ENCODE assay signal across 8 cellular contexts in the genomic region with DNA sequence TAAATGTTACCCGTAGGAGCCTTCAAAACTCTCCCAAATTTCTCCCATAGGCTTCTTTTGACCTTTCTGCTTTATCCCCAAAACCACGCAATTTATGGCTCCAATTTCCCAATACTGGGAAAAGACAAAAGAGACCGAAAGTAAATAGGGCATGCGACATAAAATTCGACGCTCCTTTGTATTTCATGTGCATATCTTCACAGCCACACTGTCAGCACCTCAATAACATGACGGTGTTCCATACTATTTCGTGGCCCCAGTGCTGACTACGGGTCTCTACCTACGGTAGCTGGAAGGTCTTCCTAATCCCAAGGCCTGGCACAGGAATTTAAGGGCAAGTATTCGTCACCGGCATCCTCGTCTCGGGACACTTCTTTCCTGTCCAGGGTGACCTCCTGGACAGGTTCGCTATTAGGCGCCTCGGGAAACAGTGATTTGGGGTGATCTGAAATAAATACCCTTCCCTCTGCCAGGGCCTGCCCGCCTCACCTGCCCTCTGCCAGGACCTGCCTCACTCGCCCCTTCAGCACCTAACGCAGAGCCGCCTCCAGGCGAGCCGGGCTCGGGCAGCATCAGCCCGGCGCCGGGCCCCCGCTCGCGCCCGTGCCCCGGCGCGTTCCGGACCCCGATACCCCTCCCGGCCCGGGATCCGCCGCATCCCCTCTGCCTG. TPM values are rescaled to one million over a fixed set of nuclear protein-coding genes. Genes with fewer than 3 reads are reported as not detected.
DNase-seq lines count a peak whose midpoint lies in the region; ATAC-seq, FAIRE-seq and TF ChIP-seq lines count a peak whose summit lies in the region.

No MANE protein-coding gene starts in this region.

- H3K79me2 ChIP-seq in K562 (ENCODE audit: control insufficient read depth, insufficient read depth, low read length) = no peaks in the 10 kb centered on the region

- no peak for ATAC-seq in K562

- no peak for TF ChIP-seq EP300 in K562 (IDR thresholded peaks at IDR 0.05; ENCODE audit: low read length)

- no TSS peak for BruUV-seq in K562 (replicated peaks; lab: Mats Ljungman, UMichigan)

- H3K9me3 ChIP-seq in K562 (replicated peaks; ENCODE audit: control insufficient read depth, insufficient read depth, low read depth, low read length) (no peaks in the 10 kb centered on the region), spleen (no peaks in the 10 kb centered on the region)

- no peaks in the 10 kb centered on the region for H3K36me3 ChIP-seq in K562 (ENCODE audit: control insufficient read depth, insufficient read depth, low read length)
- H3K36me3 ChIP-seq in spleen = no peaks in the 10 kb centered on the region

- H3K27ac ChIP-seq in K562 (ENCODE audit: extremely low read depth, low read depth, low read length) (no peak overlapping the region), spleen (peak overlapping the region; percentile 81 to 95 (median 91))

- peak; percentile 44 for DNase-seq in H54 (ENCODE audit: insufficient read length, low spot score)
- DNase-seq in LoVo (ENCODE audit: low spot score) = peak; percentile 55
- peak; percentile 50 for DNase-seq in T-helper 22 cell (ENCODE audit: low read depth)
- DNase-seq in K562 (ENCODE audit: extremely low read depth in 1 of 4, low spot score in 3 of 4) = no peak
- DNase-seq in iPS-NIHi7 (ENCODE audit: extremely low spot score) = peak; percentile 79
- peak; percentile 93 for DNase-seq in spleen
- DNase-seq in NCI-H1048 (lab: John Stamatoyannopoulos, UW) = no peak

- no peak for TF ChIP-seq RAD21 in K562 (CRISPR knock-in tag; conservative IDR thresholded peaks at IDR 0.05 in 1 of 2, IDR thresholded peaks at IDR 0.05 in 1 of 2)

- H3K27me3 ChIP-seq in K562 (ENCODE audit: control insufficient read depth in 2 of 2, insufficient read depth in 2 of 2, low read length in 2 of 2) (peaks cover 10 to 39% of the 10 kb centered on the region in 2 experiments), spleen (replicated peaks in 1 of 7) (no peaks in the 10 kb centered on the region)

- H3K4me1 ChIP-seq in K562 (replicated peaks in 1 of 2; ENCODE audit: control insufficient read depth in 2 of 2, insufficient read depth in 2 of 2, low read length in 2 of 2) (peaks cover 0 to 13% of the 10 kb centered on the region in 2 experiments; a peak in 2 of 5 replicates), spleen (peaks cover 3 to 31% (median 20%) of the 10 kb centered on the region in 6 donors)

- no peaks in the 10 kb centered on the region for H4K20me1 ChIP-seq in K562 (replicated peaks; ENCODE audit: control insufficient read depth, insufficient read depth, low read length)

- POLR2A ChIA-PET in K562 (lab: Yijun Ruan, JAX) = interaction anchor here (1.0 kb wide), 1 partner anchor 64 kb away, joined by 4 read pairs; no protein-coding TSS in a partner anchor

- 61% methylated on average over 18 of the region's 40 CpGs for WGBS in K562 (ENCODE audit: insufficient coverage, low coverage, missing lambda C conversion rate)
- WGBS in spleen, 5 donors = 6 to 16% (median 6%) methylated on average over 15 to 40 of the region's 40 CpGs

- in situ Hi-C loops in K562 (cut with MboI) = no loop called here

- peak overlapping the region; percentile 77 for H3K4me3 ChIP-seq in GM08714 (ENCODE audit: low read length)
- peak overlapping the region; percentile 46 for H3K4me3 ChIP-seq in K562
- peak overlapping the region; percentile 72 to 95 (median 84) for H3K4me3 ChIP-seq in spleen

- H3K4me2 ChIP-seq in K562 (ENCODE audit: insufficient read depth, low read length) = peak overlapping the region; percentile 69; the same call in 1 of the 2 replicates

- no peaks in the 10 kb centered on the region for H3K9me1 ChIP-seq in K562 (ENCODE audit: control insufficient read depth, insufficient read depth, low read length)

- CTCF ChIA-PET in K562 (lab: Yijun Ruan, JAX; ENCODE audit: low intra/inter-chr PET ratio) = no interaction called here

- no peak for TF ChIP-seq CTCF in K562 (IDR thresholded peaks at IDR 0.05 in 2 of 3, conservative IDR thresholded peaks at IDR 0.05 in 1 of 3; ENCODE audit: insufficient read depth in 2 of 3, low read depth in 1 of 3, low read length in 3 of 3)
- TF ChIP-seq CTCF in spleen (IDR thresholded peaks at IDR 0.05 in 8 of 11, conservative IDR thresholded peaks at IDR 0.05 in 3 of 11) = no peak

- peak overlapping the region; percentile 95 for H2AFZ ChIP-seq in K562 (ENCODE audit: low read depth, low read length)

- no peak for FAIRE-seq in H54 (lab: Jason Lieb, UNC)
- FAIRE-seq in K562 (lab: Jason Lieb, UNC) = no peak

- peak overlapping the region in 1 of 2 experiments; percentile 90; a peak in 2 of 4 replicates for H3K9ac ChIP-seq in K562 (ENCODE audit: insufficient read depth in 1 of 2, low read depth in 2 of 2, low read length in 2 of 2)

- intact Hi-C loops in K562 (cut with micrococcal nuclease) = no loop called here
- intact Hi-C loops in spleen (cut with DNase I; ENCODE audit: low total_unique reads) = no loop called here

- TF ChIP-seq POLR2A in H54 (IDR thresholded peaks at IDR 0.05; ENCODE audit: low read depth, low read length) (no peak), K562 (conservative IDR thresholded peaks at IDR 0.05) (no peak), spleen (IDR thresholded peaks at IDR 0.05) (no peak)

TF ChIP-seq in K562, 482 proteins besides CTCF, POLR2A, EP300 and RAD21:
- TF ChIP-seq TCFL5 (CRISPR knock-in tag; conservative IDR thresholded peaks at IDR 0.05) (no peak), E2F3 (CRISPR knock-in tag; IDR thresholded peaks at IDR 0.05) (no peak)

RNA-seq across cellular contexts. Expression of a gene that starts 0.7 kb away (rescaled TPM):
- 2.9 and 4.1 TPM in 2 replicates for total RNA-seq in K562 (2011; cell fraction: chromatin; rRNA removed; ENCODE audit: low replicate concordance)
- total RNA-seq in K562 (2011; cell fraction: nucleolus; rRNA removed) = 1.3 and 1.6 TPM in 2 replicates
- 2.0 and 2.5 TPM in 2 replicates for total RNA-seq in K562 (2011; cell fraction: nucleoplasm; rRNA removed)
- total RNA-seq in K562 (2014; rRNA removed) (0.12 and 0.77 TPM in 2 replicates), K562 (2014; rRNA removed; fragmentation: Illumina TruSeq; extraction: Trizol) (0.33 and 0.70 TPM in 2 replicates), K562 (2015; rRNA removed; fragmentation: Illumina TruSeq; extraction: Trizol) (0.49 TPM in 1 of 2 replicates, not detected in the other), K562 (2021) (0.81 and 0.82 TPM in 2 replicates), spleen (10 to 100 TPM; 13.7 to 28.9 (median 23.9) TPM)
- polyA plus RNA-seq in K562 (2011; rRNA removed) (1.1 and 2.0 TPM in 2 replicates), K562 (2014; fragmentation: Illumina TruSeq; extraction: Trizol) (0.65 and 0.75 TPM in 2 replicates), K562 (2014; fragmentation: Nextera tagmentation; extraction: Ambion mirVana) (under 1 TPM in 1 of 2 experiments, not detected in 1; 0.18 TPM), K562 (2014; rRNA removed) (0.08 and 0.81 TPM in 2 replicates), spleen (1 to 10 TPM; 4.5 to 7.5 (median 5.3) TPM)
- 0.81 and 0.95 TPM in 2 replicates for polyA plus RNA-seq in K562 (2011; cell fraction: cytosol; rRNA removed)
- polyA plus RNA-seq in K562 (2011; cell fraction: nucleus; rRNA removed) = 0.87 and 1.4 TPM in 2 replicates
- 0.39 and 0.53 TPM in 2 replicates for polyA plus RNA-seq in K562 (2012)
- 0.69 and 0.81 TPM in 2 replicates for polyA minus RNA-seq in K562 (2011; rRNA and poly(A)+ RNA removed)
- not detected in 2 replicates for polyA minus RNA-seq in K562 (2011; cell fraction: cytosol; rRNA and poly(A)+ RNA removed)
- polyA minus RNA-seq in K562 (2011; cell fraction: nucleus; rRNA and poly(A)+ RNA removed) = 0.44 and 0.67 TPM in 2 replicates

Comparison
In these comparisons a context has a peak if more than half of its experiments do, and no peak if none do; other contexts are left out.
1. DNase-seq: peak in H54 (single experiment), LoVo (single experiment), T-helper 22 cell (single experiment), iPS-NIHi7 (single experiment) and spleen (single experiment); none in K562 (0 of 4) and NCI-H1048 (single experiment).
2. Peak in every context shown above with its lines, with median percentiles within 50 percentile points of each other: H3K4me3 ChIP-seq.